7 cellular contexts compared by ENCODE assay signal in the genomic region with DNA sequence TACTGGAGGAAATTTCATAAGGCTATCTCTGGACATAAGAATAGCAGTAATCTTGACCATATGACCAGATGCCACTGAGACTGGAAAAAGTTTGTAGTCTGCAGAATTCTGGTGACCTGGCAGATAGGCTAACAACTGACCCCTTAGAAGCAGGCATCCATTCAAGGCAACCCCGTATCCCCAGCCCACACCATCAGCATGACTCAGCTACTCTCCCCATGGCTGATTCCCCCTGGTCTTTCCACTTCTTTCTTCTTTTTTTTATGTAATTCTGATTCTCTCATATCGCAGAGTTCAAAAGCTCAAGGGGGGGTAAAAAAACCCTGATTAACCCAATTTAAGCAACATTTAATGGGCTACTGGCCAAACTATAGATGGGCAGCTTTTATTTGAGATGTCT.
"Had no signal": no experiment of that assay in that cellular context is flagged by ENCODE, and none has a peak within 500 bp of the region (broad histone marks: within the 10 kb centered on the region; RNA-seq: fewer than 3 reads in every experiment).

No MANE protein-coding gene starts in this region.

- H3K4me3 ChIP-seq: GM23248, HAP-1 had no signal

- H3K27ac Mint-ChIP-seq: HFFc6, IgD-negative memory B cell had no signal

- H3K36me3 Mint-ChIP-seq: IgD-negative memory B cell had no signal

- FAIRE-seq: HepG2 had no signal

- H3K27me3 Mint-ChIP-seq: IgD-negative memory B cell had no signal

- H3K4me1 Mint-ChIP-seq: IgD-negative memory B cell had no signal

- H3K4me1 ChIP-seq: HAP-1 had no signal

- H3K4me3 Mint-ChIP-seq: HFFc6, IgD-negative memory B cell had no signal

- H2AFZ ChIP-seq: GM23248 had no signal

- H3K27ac ChIP-seq: GM23248, HL-60 had no signal

- DNase-seq: GM23248, H7, HFFc6 had no signal

- H3K9ac ChIP-seq: GM23248 had no signal

- H3K36me3 ChIP-seq: HAP-1 had no signal

- ATAC-seq: HepG2 had no signal

- H3K9me3 ChIP-seq: HAP-1 had no signal
